In the genomic region with DNA sequence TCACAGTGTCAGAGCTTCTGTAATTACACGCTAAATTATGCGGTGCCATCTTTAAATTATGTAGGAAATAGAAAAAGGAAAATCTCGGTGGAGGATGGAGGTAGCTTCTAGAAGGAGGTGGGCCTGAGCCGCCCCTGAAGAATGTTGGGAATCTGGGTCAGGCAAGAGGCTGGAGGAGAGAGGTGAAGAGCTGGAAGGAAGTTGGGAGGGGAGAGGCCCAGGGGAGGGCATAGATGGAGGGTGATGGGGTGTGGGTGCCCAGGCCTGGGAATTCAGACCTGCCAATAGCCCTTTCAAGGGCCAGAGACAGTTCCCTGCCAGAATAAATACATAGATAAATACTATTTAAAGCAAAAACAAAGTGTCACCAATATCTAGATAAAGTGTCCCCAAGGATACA, we compare ENCODE assay signal across 16 cellular contexts.
"Had no signal": no experiment of that assay in that cellular context is flagged by ENCODE, and none has a peak within 500 bp of the region (broad histone marks: within the 10 kb centered on the region; RNA-seq: fewer than 3 reads in every experiment).

No MANE protein-coding gene starts in this region.

- H3K27ac ChIP-seq: esophagus muscularis mucosa, prostate gland, right lobe of liver, suprapubic skin had no signal

- H3K27me3 Mint-ChIP-seq: activated naive CD4-positive, alpha-beta T cell treated with anti-CD3 and anti-CD28 coated beads, Interleukin-2, amount 10 ng/mL, durations not matched to agents 7 days and 5 days; activated T-helper 17 cell treated with anti-CD3 and anti-CD28 coated beads, Interleukin-2, amount 50 U/mL, for 72 hours; stimulated activated naive CD8-positive, alpha-beta T cell treated with anti-CD3 and anti-CD28 coated beads, Interleukin-15, Interleukin-2, amounts not matched to agents 100 ng/mL and 50 ng/mL, for 24 hours had no signal

- H3K27me3 ChIP-seq: esophagus muscularis mucosa, right lobe of liver, suprapubic skin had no signal

- H3K27ac Mint-ChIP-seq: activated naive CD4-positive, alpha-beta T cell treated with anti-CD3 and anti-CD28 coated beads, Interleukin-2, amount 10 ng/mL, durations not matched to agents 7 days and 5 days; activated T-helper 17 cell treated with anti-CD3 and anti-CD28 coated beads, Interleukin-2, amount 50 U/mL, for 72 hours; mesothelial cell of epicardium; stimulated activated naive CD8-positive, alpha-beta T cell treated with anti-CD3 and anti-CD28 coated beads, Interleukin-15, Interleukin-2, amounts not matched to agents 100 ng/mL and 50 ng/mL, for 24 hours had no signal

- H3K4me1 ChIP-seq: prostate gland, right lobe of liver had no signal

- ATAC-seq: activated CD4-positive, CD25-positive, alpha-beta regulatory T cell treated with anti-CD3 and anti-CD28 coated beads, Interleukin-2, amount 50 U/mL, for 24 hours; activated T-helper 17 cell treated with anti-CD3 and anti-CD28 coated beads, Interleukin-2, amount 50 U/mL, for 72 hours; right lobe of liver had no signal

- H3K4me3 Mint-ChIP-seq: activated naive CD4-positive, alpha-beta T cell treated with anti-CD3 and anti-CD28 coated beads, Interleukin-2, amount 10 ng/mL, durations not matched to agents 7 days and 5 days; activated T-helper 17 cell treated with anti-CD3 and anti-CD28 coated beads, Interleukin-2, amount 50 U/mL, for 72 hours; mesothelial cell of epicardium; stimulated activated naive CD8-positive, alpha-beta T cell treated with anti-CD3 and anti-CD28 coated beads, Interleukin-15, Interleukin-2, amounts not matched to agents 100 ng/mL and 50 ng/mL, for 24 hours had no signal

- DNase-seq: activated naive CD4-positive, alpha-beta T cell treated with anti-CD3 and anti-CD28 coated beads, Interleukin-2, amount 10 ng/mL, durations not matched to agents 7 days and 5 days; caudate nucleus; cortex of kidney; effector CD4-positive, alpha-beta T cell; hippocampal formation; kidney; right lobe of liver; T-helper 1 cell; T1000 had no signal

- H3K36me3 Mint-ChIP-seq: activated naive CD4-positive, alpha-beta T cell treated with anti-CD3 and anti-CD28 coated beads, Interleukin-2, amount 10 ng/mL, durations not matched to agents 7 days and 5 days; mesothelial cell of epicardium had no signal

- H3K9me3 ChIP-seq: esophagus muscularis mucosa, prostate gland, right lobe of liver, suprapubic skin had no signal

- H3K4me3 ChIP-seq: esophagus muscularis mucosa, prostate gland, right lobe of liver, suprapubic skin had no signal

- H3K4me1 Mint-ChIP-seq: activated naive CD4-positive, alpha-beta T cell treated with anti-CD3 and anti-CD28 coated beads, Interleukin-2, amount 10 ng/mL, durations not matched to agents 7 days and 5 days; activated T-helper 17 cell treated with anti-CD3 and anti-CD28 coated beads, Interleukin-2, amount 50 U/mL, for 72 hours; mesothelial cell of epicardium had no signal

- H3K36me3 ChIP-seq: esophagus muscularis mucosa, prostate gland, right lobe of liver, suprapubic skin had no signal
